9 cellular contexts compared by ENCODE assay signal in genomic region chrX:13151806-13152510, GRCh38.
DNase-seq lines count a peak whose midpoint lies in the region; ATAC-seq lines count a peak whose summit lies in the region.
"Had no signal": no experiment of that assay in that cellular context is flagged by ENCODE, and none has a peak within 500 bp of the region (broad histone marks: within the 10 kb centered on the region; RNA-seq: fewer than 3 reads in every experiment).

No MANE protein-coding gene starts in this region.

- no peak overlapping the region for H4K5ac ChIP-seq in mesendoderm (ENCODE audit: low read length)

- H3K36me3 ChIP-seq in KOPT-K1 (ENCODE audit: insufficient read depth, low read length), result no peaks in the 10 kb centered on the region
- H3K36me3 ChIP-seq in mesendoderm (ENCODE audit: control insufficient read depth, insufficient read depth, low read length), result no peaks in the 10 kb centered on the region

- H3K9me3 ChIP-seq in KOPT-K1 (ENCODE audit: insufficient read depth, low read length, poor library complexity, severe bottlenecking), result peaks cover 23% of the 10 kb centered on the region

- H3K23ac ChIP-seq in mesendoderm (ENCODE audit: low read length), result no peak overlapping the region

- no peak overlapping the region for H3K4ac ChIP-seq in mesendoderm (ENCODE audit: low read depth, low read length)

- H2BK5ac ChIP-seq in mesendoderm (ENCODE audit: low read length), result no peak overlapping the region

- intact Hi-C loops in head of caudate nucleus (cut with DNase I), result no loop called here

- no peak overlapping the region for H2BK15ac ChIP-seq in mesendoderm (replicated peaks; ENCODE audit: low read depth)

- no peaks in the 10 kb centered on the region for H3K79me2 ChIP-seq in mesendoderm (ENCODE audit: control insufficient read depth, insufficient read depth, low read length)

- H3K27me3 ChIP-seq in mesendoderm (ENCODE audit: insufficient read depth, low read length, poor library complexity), result no peaks in the 10 kb centered on the region

- H3K4me1 ChIP-seq in mesendoderm (ENCODE audit: control insufficient read depth, low read depth, low read length), result no peaks in the 10 kb centered on the region

- no peak overlapping the region for H3K4me3 ChIP-seq in mesendoderm (ENCODE audit: low read length)

- H2BK120ac ChIP-seq in mesendoderm (ENCODE audit: low read depth, low read length), result no peak overlapping the region

- H2AK5ac ChIP-seq in mesendoderm (ENCODE audit: low read length), result no peak overlapping the region

- no CpG with 5 or more reads among the region's 8 CpGs for WGBS in mesendoderm (ENCODE audit: extremely low coverage, insufficient coverage, low lambda C conversion rate)

- DNase-seq in A172 (ENCODE audit: low spot score), result peak; percentile 16
- DNase-seq in astrocyte of the hippocampus (ENCODE audit: low read depth, low spot score), result peak; percentile 64
- peak; percentile 6 for DNase-seq in mesendoderm
- no peak for DNase-seq in head of caudate nucleus
- DNase-seq: NCI-H1048 had no signal

- H4K8ac ChIP-seq in mesendoderm (ENCODE audit: low read depth, low read length), result no peak overlapping the region

- ATAC-seq in GM18870 (IDR thresholded peaks at IDR 0.05; ENCODE audit: unreplicated experiment) (no peak), GM19395 (IDR thresholded peaks at IDR 0.05; ENCODE audit: unreplicated experiment) (no peak), GM18519 (IDR thresholded peaks at IDR 0.05; ENCODE audit: low FRiP score, unreplicated experiment) (no peak)

- no peak overlapping the region for H3K4me2 ChIP-seq in mesendoderm (ENCODE audit: low read length)

- no peak overlapping the region for H3K56ac ChIP-seq in mesendoderm (ENCODE audit: low read length)

- H3K18ac ChIP-seq in mesendoderm (ENCODE audit: low read length), result no peak overlapping the region

- H3K27ac ChIP-seq in KOPT-K1 (ENCODE audit: low read depth, low read length, poor library complexity, severe bottlenecking), result peak overlapping the region; percentile 44
- no peak overlapping the region for H3K27ac ChIP-seq in mesendoderm (ENCODE audit: low read depth, low read length)

- H3K9ac ChIP-seq in mesendoderm (ENCODE audit: low read length), result no peak overlapping the region

- H3K79me1 ChIP-seq in mesendoderm (ENCODE audit: low read length), result no peaks in the 10 kb centered on the region

Comparison
In these comparisons a context has a peak if more than half of its experiments do, and no peak if none do; other contexts are left out.
1. DNase-seq: peak in A172 (single experiment), astrocyte of the hippocampus (single experiment) and mesendoderm (single experiment); none in head of caudate nucleus (0 of 42).